In the genomic region with DNA sequence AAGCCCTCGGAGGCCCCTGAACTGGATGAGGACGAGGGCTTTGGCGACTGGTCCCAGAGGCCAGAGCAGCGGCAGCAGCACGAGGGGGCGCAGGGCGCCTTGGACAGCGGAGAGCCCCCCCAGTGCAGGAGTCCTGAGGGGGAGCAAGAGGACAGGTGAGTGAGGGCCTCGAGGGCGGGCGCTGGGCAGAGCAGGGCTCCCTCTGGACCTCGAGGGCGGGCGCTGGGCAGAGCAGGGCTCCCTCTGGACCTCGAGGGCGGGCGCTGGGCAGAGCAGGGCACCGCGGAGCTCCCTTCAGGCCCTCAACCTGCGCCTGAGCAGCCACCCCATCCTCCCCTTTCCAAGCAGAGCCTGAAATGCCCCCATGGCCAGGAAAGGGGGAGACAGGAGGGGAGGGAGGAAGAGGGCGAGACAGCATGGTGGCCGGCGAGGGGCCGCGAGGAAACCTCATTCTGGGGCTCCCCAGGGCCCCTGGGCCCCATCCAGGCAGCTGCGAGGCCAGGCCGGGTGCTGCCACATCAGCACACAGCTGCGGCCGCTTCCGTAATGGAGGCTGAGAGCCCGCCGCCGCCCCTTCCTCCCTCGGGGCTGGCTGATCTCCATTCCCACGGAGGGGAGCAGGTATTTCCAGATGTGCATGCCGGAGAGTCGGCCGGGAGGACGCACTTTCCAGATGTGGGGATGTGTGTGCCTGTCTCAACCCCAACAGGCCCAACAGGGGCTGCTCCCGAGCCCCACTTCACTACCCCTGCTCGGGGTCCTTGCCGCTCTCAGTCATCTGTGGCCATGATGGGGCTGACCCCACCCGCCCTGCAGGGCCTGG, we compare ENCODE assay signal across 10 cellular contexts. TPM values are rescaled to one million over a fixed set of nuclear protein-coding genes. Genes with fewer than 3 reads are reported as not detected.
A peak's percentile ranks its signal among the peaks of the same experiment; 100 is the strongest.
DNase-seq lines count a peak whose midpoint lies in the region; ATAC-seq and TF ChIP-seq lines count a peak whose summit lies in the region.
"Had no signal": no experiment of that assay in that cellular context is flagged by ENCODE, and none has a peak within 500 bp of the region (broad histone marks: within the 10 kb centered on the region; RNA-seq: fewer than 3 reads in every experiment).

No MANE protein-coding gene starts in this region.

- CTCF ChIA-PET in MCF 10A (lab: Yijun Ruan, JAX): interaction anchor here (0.5 to 4.4 kb wide), 32 partner anchors 10 to 281 kb away, joined by 3 to 43 read pairs (median 4); a partner anchor contains a TSS

- H3K4me3 ChIP-seq in breast epithelium (peak overlapping the region in 1 of 3 donors; percentile 39), coronary artery (peak overlapping the region; percentile 24)

- H3K4me3 Mint-ChIP-seq in MCF 10A (ENCODE audit: unreplicated experiment): no peak overlapping the region
- H3K4me3 Mint-ChIP-seq in natural killer cell treated with Interleukin-12 subunit alpha and Interleukin-12 subunit beta and Interleukin-15 and Interleukin-18, amount 100 ng/mL, for 72 hours: no peak overlapping the region

- H3K36me3 ChIP-seq in breast epithelium: no peaks in the 10 kb centered on the region

- no peaks in the 10 kb centered on the region for H3K9me3 ChIP-seq in breast epithelium

- H3K27me3 Mint-ChIP-seq in MCF 10A (ENCODE audit: insufficient read depth, unreplicated experiment): no peaks in the 10 kb centered on the region
- no peaks in the 10 kb centered on the region for H3K27me3 Mint-ChIP-seq in natural killer cell treated with Interleukin-12 subunit alpha and Interleukin-12 subunit beta and Interleukin-15 and Interleukin-18, amount 100 ng/mL, for 72 hours

- H3K4me1 Mint-ChIP-seq in MCF 10A (ENCODE audit: insufficient read depth, unreplicated experiment): peaks cover 7% of the 10 kb centered on the region
- peaks cover 0 to 8% of the 10 kb centered on the region in 2 donors for H3K4me1 Mint-ChIP-seq in natural killer cell treated with Interleukin-12 subunit alpha and Interleukin-12 subunit beta and Interleukin-15 and Interleukin-18, amount 100 ng/mL, for 72 hours (ENCODE audit: low read depth in 2 of 2)

- intact Hi-C loops in breast epithelium (cut with DNase I; ENCODE audit: low total_unique reads): no loop called here
- intact Hi-C loops in MCF 10A (cut with micrococcal nuclease): loop anchor here (1.0 to 5.0 kb wide), 2 partner anchors 36 to 270 kb away; a partner anchor contains a TSS

- no peaks in the 10 kb centered on the region for H3K36me3 Mint-ChIP-seq in MCF 10A (ENCODE audit: insufficient read depth, unreplicated experiment)
- no peaks in the 10 kb centered on the region for H3K36me3 Mint-ChIP-seq in natural killer cell treated with Interleukin-12 subunit alpha and Interleukin-12 subunit beta and Interleukin-15 and Interleukin-18, amount 100 ng/mL, for 72 hours

- no peak for TF ChIP-seq CTCF in breast epithelium (IDR thresholded peaks at IDR 0.05)
- no peak for TF ChIP-seq CTCF in MCF 10A (IDR thresholded peaks at IDR 0.05; ENCODE audit: unreplicated experiment)
- no peak for TF ChIP-seq CTCF in coronary artery (IDR thresholded peaks at IDR 0.05)

- DNase-seq in breast epithelium (ENCODE audit: low spot score in 2 of 2) (peak in 1 of 2 donors; percentile 47), MCF 10A (ENCODE audit: unreplicated experiment) (no peak), coronary artery (ENCODE audit: low spot score) (peak; percentile 71), midbrain (lab: John Stamatoyannopoulos, UW) (no peak)
- DNase-seq in natural killer cell treated with Interleukin-12 subunit alpha and Interleukin-12 subunit beta and Interleukin-15 and Interleukin-18, amount 100 ng/mL, for 72 hours (ENCODE audit: low spot score): peak; percentile 53
- DNase-seq: NCI-H524 treated with DMSO at 0.1 percent for 48 hours had no signal

- POLR2A ChIA-PET in MCF 10A (lab: Yijun Ruan, JAX): interaction anchor here (0.7 kb wide), 1 partner anchor 47 kb away, joined by 3 read pairs; a partner anchor contains a TSS

- H3K9me3 Mint-ChIP-seq in MCF 10A (ENCODE audit: unreplicated experiment): no peaks in the 10 kb centered on the region
- no peaks in the 10 kb centered on the region for H3K9me3 Mint-ChIP-seq in natural killer cell treated with Interleukin-12 subunit alpha and Interleukin-12 subunit beta and Interleukin-15 and Interleukin-18, amount 100 ng/mL, for 72 hours

- H3K27ac ChIP-seq in breast epithelium (peak overlapping the region; percentile 74 to 97), coronary artery (peak overlapping the region in 1 of 2 donors; percentile 91)
- H3K27ac ChIP-seq: HL-60 had no signal

- peak; percentile 15 to 30 for ATAC-seq in natural killer cell treated with Interleukin-12 subunit alpha and Interleukin-12 subunit beta and Interleukin-15 and Interleukin-18, amount 100 ng/mL, for 72 hours
- ATAC-seq in GM19455 (IDR thresholded peaks at IDR 0.05; ENCODE audit: unreplicated experiment) (no peak), GM18870 (IDR thresholded peaks at IDR 0.05; ENCODE audit: unreplicated experiment) (no peak), HG03159 (IDR thresholded peaks at IDR 0.05; ENCODE audit: unreplicated experiment) (no peak)

- H3K27ac Mint-ChIP-seq in MCF 10A (ENCODE audit: low read depth, unreplicated experiment): no peak overlapping the region
- H3K27ac Mint-ChIP-seq in natural killer cell treated with Interleukin-12 subunit alpha and Interleukin-12 subunit beta and Interleukin-15 and Interleukin-18, amount 100 ng/mL, for 72 hours: no peak overlapping the region

- BruUV-seq in MCF 10A (replicated peaks; lab: Mats Ljungman, UMichigan): no TSS peak

- no peak for TF ChIP-seq POLR2A in breast epithelium (IDR thresholded peaks at IDR 0.05)

- H3K27me3 ChIP-seq in breast epithelium: no peaks in the 10 kb centered on the region

- H3K4me1 ChIP-seq in breast epithelium: peaks cover 0 to 14% of the 10 kb centered on the region in 2 donors

RNA-seq across cellular contexts. Expression of a gene that starts 10.0 kb away (rescaled TPM):
- not detected for total RNA-seq in breast epithelium
- not detected in 2 replicates for total RNA-seq in MCF 10A (2022)
- total RNA-seq in natural killer cell treated with Interleukin-12 subunit alpha and Interleukin-12 subunit beta and Interleukin-15 and Interleukin-18, amount 100 ng/mL, for 72 hours: not detected

RNA-seq across cellular contexts. Expression of a gene that starts 28.8 kb away (rescaled TPM):
- total RNA-seq in breast epithelium (10 to 100 TPM; 21.4 to 36.0 (median 23.6) TPM), MCF 10A (2022) (3.3 and 3.7 TPM in 2 replicates)
- total RNA-seq in natural killer cell treated with Interleukin-12 subunit alpha and Interleukin-12 subunit beta and Interleukin-15 and Interleukin-18, amount 100 ng/mL, for 72 hours: 100 to 1,000 TPM; 240 to 358 TPM

RNA-seq across cellular contexts. Expression of a gene that starts 37.9 kb away (rescaled TPM):
- total RNA-seq in breast epithelium (1 to 10 TPM; 3.5 to 8.2 (median 3.6) TPM), MCF 10A (2022) (not detected in 2 replicates)
- total RNA-seq in natural killer cell treated with Interleukin-12 subunit alpha and Interleukin-12 subunit beta and Interleukin-15 and Interleukin-18, amount 100 ng/mL, for 72 hours: under 1 TPM in 1 of 2 donors, not detected in 1; 0.33 TPM

RNA-seq across cellular contexts. Expression of a gene that starts 42.9 kb away (rescaled TPM):
- 1 to 10 TPM in 2 of 3 donors, not detected in 1; 1.6 to 5.6 TPM for total RNA-seq in breast epithelium
- total RNA-seq in MCF 10A (2022): 43.3 and 77.7 TPM in 2 replicates
- total RNA-seq in natural killer cell treated with Interleukin-12 subunit alpha and Interleukin-12 subunit beta and Interleukin-15 and Interleukin-18, amount 100 ng/mL, for 72 hours: 1 to 10 TPM in 1 of 2 donors, not detected in 1; 1.4 TPM

RNA-seq across cellular contexts. Expression of a gene that starts 46.9 kb away (rescaled TPM):
- total RNA-seq in breast epithelium (10 to 100 TPM in 2 of 3 donors, not detected in 1; 10.7 to 12.1 TPM), MCF 10A (2022) (141 and 308 TPM in 2 replicates)
- total RNA-seq in natural killer cell treated with Interleukin-12 subunit alpha and Interleukin-12 subunit beta and Interleukin-15 and Interleukin-18, amount 100 ng/mL, for 72 hours: not detected

Comparison
In these comparisons a context has a peak if more than half of its experiments do, and no peak if none do; other contexts are left out.
1. DNase-seq: peak in coronary artery (single experiment) and natural killer cell treated with Interleukin-12 subunit alpha and Interleukin-12 subunit beta and Interleukin-15 and Interleukin-18, amount 100 ng/mL, for 72 hours (single experiment); none in MCF 10A (single experiment) and midbrain (single experiment).
2. ATAC-seq: peak in natural killer cell treated with Interleukin-12 subunit alpha and Interleukin-12 subunit beta and Interleukin-15 and Interleukin-18, amount 100 ng/mL, for 72 hours (2 of 2); none in GM19455 (single experiment), GM18870 (single experiment) and HG03159 (single experiment).
3. RNA of a gene that starts 28.8 kb away (total RNA-seq): 240 to 358 TPM in natural killer cell treated with Interleukin-12 subunit alpha and Interleukin-12 subunit beta and Interleukin-15 and Interleukin-18, amount 100 ng/mL, for 72 hours; 21.4 to 36.0 TPM in breast epithelium and 3.3 to 3.7 TPM in MCF 10A; every median in the first group is over 4 times any median in the second.